8 cellular contexts compared by ENCODE assay signal in genomic region chr1:50977575-50978143, GRCh38. TPM values are rescaled to one million over a fixed set of nuclear protein-coding genes. Genes with fewer than 3 reads are reported as not detected.
DNase-seq lines count a peak whose midpoint lies in the region; ATAC-seq and TF ChIP-seq lines count a peak whose summit lies in the region.

No MANE protein-coding gene starts in this region.

- peak overlapping the region; percentile 97 for H3K27ac ChIP-seq in SK-N-MC
- peak overlapping the region; percentile 90 for H3K27ac ChIP-seq in layer of hippocampus (ENCODE audit: low read depth, low read length)

- H3K36me3 ChIP-seq in Caco-2 (ENCODE audit: control insufficient read depth, insufficient read depth, low read length) (no peaks in the 10 kb centered on the region), SK-N-MC (ENCODE audit: insufficient read depth, low read length) (peaks cover 14% of the 10 kb centered on the region)

- H3K4me1 ChIP-seq in Caco-2: no peaks in the 10 kb centered on the region

- intact Hi-C loops in Caco-2 (cut with micrococcal nuclease; ENCODE audit: unreplicated experiment): no loop called here

- no TSS peak for BruUV-seq in Caco-2 (replicated peaks; lab: Mats Ljungman, UMichigan)

- TF ChIP-seq CTCF in Caco-2 (IDR thresholded peaks at IDR 0.05; ENCODE audit: insufficient read depth in 1 of 2, low read depth in 1 of 2, low read length in 1 of 2, severe bottlenecking in 1 of 2, unreplicated experiment in 1 of 2): no peak

- peak overlapping the region; percentile 98 for H3K9ac ChIP-seq in SK-N-MC (ENCODE audit: insufficient read length)

- H3K9me3 ChIP-seq in Caco-2 (no peaks in the 10 kb centered on the region), SK-N-MC (ENCODE audit: low read depth, low read length) (no peaks in the 10 kb centered on the region)

- peaks cover 6% of the 10 kb centered on the region for H3K27me3 Mint-ChIP-seq in Caco-2 (ENCODE audit: insufficient read depth, unreplicated experiment)

- H3K4me1 Mint-ChIP-seq in Caco-2 (ENCODE audit: low read depth, unreplicated experiment): peaks cover 4% of the 10 kb centered on the region

- peak overlapping the region; percentile 72 for H3K4me3 Mint-ChIP-seq in Caco-2 (ENCODE audit: unreplicated experiment)

- H3K27me3 ChIP-seq in Caco-2 (replicated peaks; ENCODE audit: control insufficient read depth, insufficient read depth, low read length): no peaks in the 10 kb centered on the region; the same call in 1 of the 2 replicates
- H3K27me3 ChIP-seq in layer of hippocampus (ENCODE audit: control insufficient read depth, insufficient read depth, low read length): peaks cover 2% of the 10 kb centered on the region

- peak overlapping the region; percentile 45 for H3K4me3 ChIP-seq in Caco-2 (ENCODE audit: low read depth, low read length)
- H3K4me3 ChIP-seq in SK-N-MC: peak overlapping the region; percentile 88

- DNase-seq in Caco-2: peak; percentile 37 to 46
- no peak for DNase-seq in SK-N-MC (ENCODE audit: low read depth, low spot score)
- peak; percentile 46 for DNase-seq in cerebellum (ENCODE audit: low spot score)
- peak; percentile 4 for DNase-seq in stimulated activated naive CD4-positive, alpha-beta T cell treated with Interleukin-2 at 50 U/mL for 16 hours (lab: John Stamatoyannopoulos, UW)
- no peak for DNase-seq in GF-D8 (lab: John Stamatoyannopoulos, UW)

- no peaks in the 10 kb centered on the region for H3K9me3 Mint-ChIP-seq in Caco-2 (ENCODE audit: unreplicated experiment)

- CTCF ChIA-PET in Caco-2 (lab: Charles Lee): interaction anchor here (1.0 to 1.6 kb wide), 2 partner anchors 8 to 17 kb away, joined by 5 to 6 read pairs; partner anchors contain the start of gene CDKN2C

- POLR2A ChIA-PET in Caco-2 (lab: Charles Lee): no interaction called here

- no peak overlapping the region for H3K27ac Mint-ChIP-seq in Caco-2 (ENCODE audit: unreplicated experiment)

- ATAC-seq in GM18909 (IDR thresholded peaks at IDR 0.05; ENCODE audit: poor library complexity, unreplicated experiment): peak; percentile 66
- ATAC-seq in HG03139 (IDR thresholded peaks at IDR 0.05; ENCODE audit: unreplicated experiment): peak; percentile 40

- H3K36me3 Mint-ChIP-seq in Caco-2 (ENCODE audit: insufficient read depth, unreplicated experiment): no peaks in the 10 kb centered on the region

RNA-seq across cellular contexts. Expression of gene CDKN2C, which starts 7.6 kb away (rescaled TPM):
- total RNA-seq in Caco-2 (2022) (2.8 and 3.5 TPM in 2 replicates), cerebellum (6.2 TPM)

RNA-seq across cellular contexts. Expression of gene FAF1, which starts 17.6 kb away (rescaled TPM):
- 78.7 and 81.6 TPM in 2 replicates for total RNA-seq in Caco-2 (2022)
- 30.0 TPM for total RNA-seq in cerebellum

Comparison
In these comparisons a context has a peak if more than half of its experiments do, and no peak if none do; other contexts are left out.
1. DNase-seq: peak in Caco-2 (2 of 2), cerebellum (single experiment) and stimulated activated naive CD4-positive, alpha-beta T cell treated with Interleukin-2 at 50 U/mL for 16 hours (single experiment); none in SK-N-MC (single experiment) and GF-D8 (single experiment).